ENCODE assay signal across 8 cellular contexts in genomic region chr14:77580964-77581505, GRCh38. TPM values are rescaled to one million over a fixed set of nuclear protein-coding genes. Genes with fewer than 3 reads are reported as not detected.
A peak's percentile ranks its signal among the peaks of the same experiment; 100 is the strongest.
DNase-seq lines count a peak whose midpoint lies in the region; ATAC-seq, FAIRE-seq and TF ChIP-seq lines count a peak whose summit lies in the region.

No MANE protein-coding gene starts in this region.

- no peak for FAIRE-seq in GM19239 (lab: Jason Lieb, UNC)

- no peaks in the 10 kb centered on the region for H3K27me3 ChIP-seq in tibial artery

- H3K4me1 ChIP-seq in tibial artery, result peaks cover 0 to 30% (median 2%) of the 10 kb centered on the region in 4 donors

- H3K4me3 ChIP-seq in foreskin fibroblast (ENCODE audit: low read depth in 1 of 2, low read length in 2 of 2) (peak overlapping the region; percentile 18 to 24), tibial artery (peak overlapping the region in 1 of 2 donors; percentile 4)

- peak; percentile 94 for ATAC-seq in HG03159 (IDR thresholded peaks at IDR 0.05; ENCODE audit: unreplicated experiment)

- DNase-seq in COR-L47 (lab: John Stamatoyannopoulos, UW) (peak; percentile 43), GM19239 (ENCODE audit: insufficient read length, low spot score) (peak; percentile 54), RPMI8226 (peak; percentile 81), foreskin fibroblast (peak; percentile 37 to 76), type B pancreatic cell (ENCODE audit: extremely low spot score, unreplicated experiment) (no peak), tibial artery (no peak), C1 segment of cervical spinal cord (lab: John Stamatoyannopoulos, UW) (no peak)

- H3K27ac ChIP-seq in tibial artery, result peak overlapping the region in 1 of 2 donors; percentile 26

- intact Hi-C loops in tibial artery (cut with DNase I; ENCODE audit: low total_unique reads), result no loop called here

- TF ChIP-seq CTCF in foreskin fibroblast (IDR thresholded peaks at IDR 0.05; ENCODE audit: low read depth, low read length), result no peak
- TF ChIP-seq CTCF in type B pancreatic cell (conservative IDR thresholded peaks at IDR 0.05), result no peak
- no peak for TF ChIP-seq CTCF in tibial artery (IDR thresholded peaks at IDR 0.05)

- no peaks in the 10 kb centered on the region for H3K27me3 Mint-ChIP-seq in type B pancreatic cell

- peaks cover 0 to 8% (median 7%) of the 10 kb centered on the region in 3 donors for H3K36me3 ChIP-seq in tibial artery

- peaks cover 20% of the 10 kb centered on the region for H3K4me1 Mint-ChIP-seq in type B pancreatic cell (ENCODE audit: unreplicated experiment)

- H3K27ac Mint-ChIP-seq in type B pancreatic cell, result peak overlapping the region; percentile 78

- no peaks in the 10 kb centered on the region for H3K9me3 ChIP-seq in tibial artery

- no peaks in the 10 kb centered on the region for H3K9me3 Mint-ChIP-seq in type B pancreatic cell

- H3K4me3 Mint-ChIP-seq in type B pancreatic cell, result no peak overlapping the region

- peaks cover 11% of the 10 kb centered on the region for H3K36me3 Mint-ChIP-seq in type B pancreatic cell

RNA-seq across cellular contexts. Expression of gene SPTLC2, which starts 35.4 kb away (rescaled TPM):
- total RNA-seq in type B pancreatic cell (ENCODE audit: low replicate concordance), result 40.9 and 134 TPM in 2 replicates

Comparison
In these comparisons a context has a peak if more than half of its experiments do, and no peak if none do; other contexts are left out.
1. DNase-seq: peak in COR-L47 (single experiment), GM19239 (single experiment), RPMI8226 (single experiment) and foreskin fibroblast (2 of 2); none in type B pancreatic cell (single experiment), tibial artery (0 of 2) and C1 segment of cervical spinal cord (0 of 14).